Comparison of ENCODE assay signal across 7 cellular contexts in genomic region chr4:110620352-110621327, GRCh38. TPM values are rescaled to one million over a fixed set of nuclear protein-coding genes. Genes with fewer than 3 reads are reported as not detected.
DNase-seq lines count a peak whose midpoint lies in the region; ATAC-seq and TF ChIP-seq lines count a peak whose summit lies in the region.

No MANE protein-coding gene starts in this region.

- H3K27ac ChIP-seq in heart right ventricle, result no peak overlapping the region
- H3K27ac ChIP-seq in A673 (ENCODE audit: low read depth, low read length, poor library complexity, severe bottlenecking), result no peak overlapping the region

- peak; percentile 88 for DNase-seq in H7
- DNase-seq in SHP77 treated with DMSO at 0.1 percent for 48 hours (lab: John Stamatoyannopoulos, UW), result peak; percentile 53
- DNase-seq in heart right ventricle, result no peak
- no peak for DNase-seq in skeletal muscle cell (ENCODE audit: low read depth)
- DNase-seq in NCI-H187 (lab: John Stamatoyannopoulos, UW), result no peak
- no peak for DNase-seq in NCI-H446 (lab: John Stamatoyannopoulos, UW)
- DNase-seq in A673 (ENCODE audit: low spot score), result no peak

- no TSS peak for BruUV-seq in A673 (replicated peaks; lab: Mats Ljungman, UMichigan)

- 13% methylated on average over 41 to 43 of the region's 43 CpGs for WGBS in heart right ventricle, 2 donors

- H3K4me1 ChIP-seq in heart right ventricle (peaks cover 0 to 40% (median 29%) of the 10 kb centered on the region in 9 donors), A673 (ENCODE audit: insufficient read depth, low read length, poor library complexity, severe bottlenecking) (peaks cover 9% of the 10 kb centered on the region)

- CTCF ChIA-PET in A673 (lab: Charles Lee), result no interaction called here

- H3K4me3 ChIP-seq in H7 (ENCODE audit: insufficient read depth, low read depth, low read length), result peak overlapping the region; percentile 76
- peak overlapping the region in 6 of 10 donors; percentile 7 to 49 (median 12) for H3K4me3 ChIP-seq in heart right ventricle
- peak overlapping the region; percentile 58 for H3K4me3 ChIP-seq in skeletal muscle cell (ENCODE audit: low read depth, low read length)
- H3K4me3 ChIP-seq in A673 (ENCODE audit: low read depth, low read length, poor library complexity, severe bottlenecking), result no peak overlapping the region

- no peak for TF ChIP-seq CTCF in heart right ventricle (IDR thresholded peaks at IDR 0.05)
- no peak for TF ChIP-seq CTCF in A673 (conservative IDR thresholded peaks at IDR 0.05; ENCODE audit: low read depth, low read length)

- POLR2A ChIA-PET in A673 (lab: Charles Lee; ENCODE audit: low non-redundant PET), result no interaction called here

- H3K36me3 ChIP-seq in H7 (replicated peaks; ENCODE audit: control insufficient read depth, insufficient read depth, low read length), result no peaks in the 10 kb centered on the region
- no peaks in the 10 kb centered on the region for H3K36me3 ChIP-seq in heart right ventricle
- H3K36me3 ChIP-seq in A673 (ENCODE audit: insufficient read depth, low read length, poor library complexity, severe bottlenecking), result no peaks in the 10 kb centered on the region

- intact Hi-C loops in heart right ventricle (cut with DNase I), result loop anchor here in 1 of 10 donors (10.0 kb wide), 1 partner anchor 664 kb away; no protein-coding TSS in a partner anchor
- intact Hi-C loops in A673 (cut with micrococcal nuclease; ENCODE audit: unreplicated experiment), result no loop called here

- peaks cover 83% of the 10 kb centered on the region; the same call in 1 of the 2 replicates for H3K27me3 ChIP-seq in H7 (ENCODE audit: control insufficient read depth, insufficient read depth, low read length)
- H3K27me3 ChIP-seq in heart right ventricle, result peaks cover 45 to 100% (median 100%) of the 10 kb centered on the region in 7 donors
- no peaks in the 10 kb centered on the region for H3K27me3 ChIP-seq in A673 (replicated peaks; ENCODE audit: insufficient read depth, low read depth, low read length, poor library complexity)

- ATAC-seq in heart right ventricle, result peak in 3 of 8 donors; percentile 12 to 41 (median 26)

- H3K9me3 ChIP-seq in heart right ventricle (no peaks in the 10 kb centered on the region), A673 (ENCODE audit: low read depth, low read length, poor library complexity, severe bottlenecking) (no peaks in the 10 kb centered on the region)

RNA-seq across cellular contexts. Expression of gene PITX2, which starts 2.2 kb away (rescaled TPM):
- 87.1 and 92.3 TPM in 2 replicates for total RNA-seq in H7 (2014; rRNA removed; shearing (Covaris generic))
- total RNA-seq in heart right ventricle (under 1 TPM in 2 of 10 donors, not detected in 8; 0.10 to 0.57 TPM), A673 (2021) (0.90 and 2.0 TPM in 2 replicates)
- polyA plus RNA-seq in heart right ventricle, result under 1 TPM in 1 of 2 donors, not detected in 1; 0.04 TPM

Comparison
In these comparisons a context has a peak if more than half of its experiments do, and no peak if none do; other contexts are left out.
1. DNase-seq: peak in H7 (single experiment) and SHP77 treated with DMSO at 0.1 percent for 48 hours (single experiment); none in heart right ventricle (0 of 2), skeletal muscle cell (single experiment), NCI-H187 (0 of 2), NCI-H446 (0 of 2) and A673 (single experiment).
2. RNA of gene PITX2, which starts 2.2 kb away (total RNA-seq): 87.1 to 92.3 TPM in H7; 0.90 to 2.0 TPM in A673 and 0.10 to 0.57 TPM in heart right ventricle; every median in the first group is over 10 times any median in the second.